9 cellular contexts compared by ENCODE assay signal in the genomic region with DNA sequence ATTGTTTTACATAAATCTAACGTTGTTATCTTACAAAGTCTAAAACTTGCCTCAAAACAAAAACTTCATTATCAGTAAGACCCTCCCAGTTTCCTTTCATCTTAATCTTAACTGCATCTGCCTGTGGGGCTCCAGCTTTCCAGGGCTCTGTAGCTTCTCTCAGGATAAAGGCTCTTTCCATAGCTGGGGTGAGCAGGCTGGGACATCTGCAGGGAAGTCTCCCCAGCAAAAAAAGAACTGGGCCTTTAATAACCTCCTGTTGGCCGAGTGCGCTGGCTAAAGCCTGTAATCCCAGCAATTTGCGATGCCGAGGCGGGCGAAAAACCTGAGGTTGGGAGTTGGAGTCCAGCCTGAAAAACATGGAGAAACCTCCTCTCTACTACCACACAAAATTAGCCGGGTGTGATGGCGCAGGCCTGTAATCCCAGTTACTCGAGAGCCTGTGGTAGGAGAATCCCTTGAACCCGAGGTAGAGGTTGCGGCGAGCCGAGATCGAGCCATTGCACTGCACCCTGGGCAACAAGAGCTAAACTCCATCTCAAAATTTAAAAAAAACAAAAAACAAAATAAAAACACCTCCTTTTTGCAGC.
DNase-seq lines count a peak whose midpoint lies in the region; ATAC-seq and TF ChIP-seq lines count a peak whose summit lies in the region.
"Had no signal": no experiment of that assay in that cellular context is flagged by ENCODE, and none has a peak within 500 bp of the region (broad histone marks: within the 10 kb centered on the region; RNA-seq: fewer than 3 reads in every experiment).

No MANE protein-coding gene starts in this region.

- DNase-seq in activated T-cell treated with anti-CD3 and anti-CD28 coated beads, Interleukin-2, amount 50 U/mL, for 4 hours = no peak
- no peak for DNase-seq in activated T-cell treated with anti-CD3 and anti-CD28 coated beads, Interleukin-2, amount 50 U/mL, for 48 hours
- DNase-seq in dorsolateral prefrontal cortex (peak in 3 of 10 donors; percentile 14 to 41 (median 16)), midbrain (lab: John Stamatoyannopoulos, UW) (peak; percentile 20), thyroid gland (peak in 1 of 2 donors; percentile 6), T1000 (lab: John Stamatoyannopoulos, UW) (no peak)

- 77 to 79% methylated on average over 15 of the region's 15 CpGs for WGBS in thyroid gland, 2 donors

- H3K4me3 ChIP-seq in dorsolateral prefrontal cortex (peak overlapping the region; percentile 23 to 81 (median 62)), thyroid gland (replicated peaks in 1 of 3) (peak overlapping the region in 2 of 3 donors; percentile 35 to 84)
- H3K4me3 ChIP-seq: SJSA1 had no signal

- peaks cover 3% of the 10 kb centered on the region for H3K27me3 Mint-ChIP-seq in activated T-cell treated with anti-CD3 and anti-CD28 coated beads, Interleukin-2, amount 50 U/mL, for 4 hours (ENCODE audit: low read depth)

- no peaks in the 10 kb centered on the region for H3K27me3 ChIP-seq in dorsolateral prefrontal cortex
- no peaks in the 10 kb centered on the region for H3K27me3 ChIP-seq in thyroid gland
- H3K27me3 ChIP-seq: SJSA1 had no signal

- H3K4me1 ChIP-seq in thyroid gland = peaks cover 4 to 8% of the 10 kb centered on the region in 2 donors
- H3K4me1 ChIP-seq: SJSA1 had no signal

- peaks cover 10% of the 10 kb centered on the region for H3K36me3 Mint-ChIP-seq in activated T-cell treated with anti-CD3 and anti-CD28 coated beads, Interleukin-2, amount 50 U/mL, for 4 hours (ENCODE audit: insufficient read depth)

- H3K36me3 ChIP-seq in thyroid gland = no peaks in the 10 kb centered on the region
- H3K36me3 ChIP-seq: SJSA1 had no signal

- TF ChIP-seq CTCF in dorsolateral prefrontal cortex (IDR thresholded peaks at IDR 0.05 in 54 of 56, conservative IDR thresholded peaks at IDR 0.05 in 2 of 56; ENCODE audit: low read depth in 1 of 56, partially characterized antibody in 56 of 56) = no peak
- TF ChIP-seq CTCF in thyroid gland (IDR thresholded peaks at IDR 0.05) = no peak

- TF ChIP-seq POLR2A in thyroid gland (IDR thresholded peaks at IDR 0.05) = no peak

- H3K4me1 Mint-ChIP-seq in activated T-cell treated with anti-CD3 and anti-CD28 coated beads, Interleukin-2, amount 50 U/mL, for 4 hours (ENCODE audit: low read depth) = peaks cover 9% of the 10 kb centered on the region

- intact Hi-C loops in dorsolateral prefrontal cortex (cut with DNase I) (no loop called here), thyroid gland (cut with DNase I) (no loop called here)

- H3K9me3 ChIP-seq in thyroid gland = no peaks in the 10 kb centered on the region
- H3K9me3 ChIP-seq: SJSA1 had no signal

- no peak for ATAC-seq in activated T-cell treated with anti-CD3 and anti-CD28 coated beads, Interleukin-2, amount 50 U/mL, for 4 hours
- ATAC-seq in GM19452 (IDR thresholded peaks at IDR 0.05; ENCODE audit: unreplicated experiment) (no peak), HG03571 (IDR thresholded peaks at IDR 0.05; ENCODE audit: unreplicated experiment) (no peak)

- H3K27ac ChIP-seq in dorsolateral prefrontal cortex (peak overlapping the region in 57 of 59 donors; percentile 7 to 94 (median 84)), thyroid gland (peak overlapping the region; percentile 85 to 93 (median 86))
- H3K27ac ChIP-seq: SJSA1 had no signal

- H3K9me3 Mint-ChIP-seq in activated T-cell treated with anti-CD3 and anti-CD28 coated beads, Interleukin-2, amount 50 U/mL, for 4 hours = peaks cover 4% of the 10 kb centered on the region

- H3K4me3 Mint-ChIP-seq in activated T-cell treated with anti-CD3 and anti-CD28 coated beads, Interleukin-2, amount 50 U/mL, for 4 hours = peak overlapping the region; percentile 94
